Comparison of ENCODE assay signal across 8 cellular contexts in the genomic region with DNA sequence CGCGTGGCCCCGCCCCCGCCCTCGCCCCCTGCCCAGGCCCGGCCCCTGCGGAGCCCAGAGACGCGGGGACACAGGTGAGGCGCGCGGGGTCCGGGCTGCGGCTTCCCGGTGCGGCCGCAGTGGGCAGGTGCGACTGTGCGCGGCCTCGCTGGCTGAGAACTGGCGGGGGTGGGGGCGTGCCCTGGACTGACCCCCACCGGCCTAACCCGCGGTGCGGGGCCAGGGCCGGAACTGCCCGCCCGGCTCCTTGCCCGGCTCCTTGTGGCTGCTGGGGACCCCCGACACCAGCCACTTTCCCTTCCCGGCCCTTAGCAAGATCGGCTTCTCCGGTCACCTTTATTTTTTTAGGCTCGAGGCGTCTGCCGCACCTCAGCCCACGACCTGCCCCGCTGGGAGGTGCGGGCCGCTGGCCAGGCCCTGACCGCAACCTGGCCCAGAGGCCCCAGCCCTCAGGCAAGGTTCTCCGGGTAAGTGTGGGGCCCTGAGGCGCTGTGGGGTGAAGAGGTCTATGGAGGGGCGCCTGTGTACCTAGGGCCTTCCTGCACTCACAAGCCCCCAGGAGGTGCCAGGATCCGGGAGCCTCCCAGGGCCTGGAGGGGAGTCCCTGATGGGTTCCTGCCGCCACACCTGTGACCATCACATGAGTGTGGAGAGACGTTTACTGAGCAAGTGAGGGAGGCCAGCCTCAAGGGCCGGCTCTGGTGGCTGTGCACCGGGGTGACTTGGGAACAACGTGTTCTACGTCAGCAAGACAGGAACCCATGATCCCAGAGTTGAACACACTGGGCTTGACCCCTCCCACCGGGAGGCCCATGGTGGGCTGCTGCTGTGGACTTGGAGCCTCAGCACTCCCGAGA. TPM values are rescaled to one million over a fixed set of nuclear protein-coding genes. Genes with fewer than 3 reads are reported as not detected.
A peak's percentile ranks its signal among the peaks of the same experiment; 100 is the strongest.
DNase-seq lines count a peak whose midpoint lies in the region; ATAC-seq and TF ChIP-seq lines count a peak whose summit lies in the region.

A gene with protein sequence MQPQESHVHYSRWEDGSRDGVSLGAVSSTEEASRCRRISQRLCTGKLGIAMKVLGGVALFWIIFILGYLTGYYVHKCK (plus strand): TSS at position 35 of the 857 bp plus-strand sequence. CDS start 2,625 bp downstream, outside the sequence.

- no peak for TF ChIP-seq EP300 in neural cell (conservative IDR thresholded peaks at IDR 0.05; ENCODE audit: poor library complexity, severe bottlenecking)

- H3K4me3 ChIP-seq in AG10803 (ENCODE audit: low read length) (peak within 1 kb of the TSS; percentile 41), PC-3 (ENCODE audit: low read length) (peak within 1 kb of the TSS; percentile 82), neural cell (ENCODE audit: low read length) (peak within 1 kb of the TSS; percentile 55)

- peak within 1 kb of the TSS; percentile 98 for H3K4me2 ChIP-seq in PC-3 (ENCODE audit: low read length)
- H3K4me2 ChIP-seq in neural cell (ENCODE audit: low read length): no peak within 1 kb of the TSS

- H3K9me2 ChIP-seq in PC-3 (replicated peaks; ENCODE audit: low read length): no peaks in the 10 kb centered on the region
- H3K9me2 ChIP-seq in neural cell (ENCODE audit: insufficient read depth, low read length): no peaks in the 10 kb centered on the region

- H3K27ac ChIP-seq in PC-3 (ENCODE audit: low read length): no peak within 1 kb of the TSS
- H3K27ac ChIP-seq in neural cell (ENCODE audit: low read length): no peak within 1 kb of the TSS

- POLR2A ChIA-PET in PC-3 (lab: Charles Lee; ENCODE audit: unreplicated experiment): no interaction called here

- DNase-seq in AG10803 (ENCODE audit: low read depth) (no peak), PC-3 (peak; percentile 27), epidermal melanocyte (ENCODE audit: insufficient read length, low spot score) (peak; percentile 19)
- no peak for DNase-seq in stimulated activated CD4-positive, alpha-beta T cell treated with anti-CD3 and anti-CD28 coated beads, Interleukin-2, amount 100 ng/mL, for 24 hours

- ATAC-seq in GM21528 (IDR thresholded peaks at IDR 0.05; ENCODE audit: low FRiP score, unreplicated experiment) (peak; percentile 10), PC-3 (peak; percentile 28), HG03460 (IDR thresholded peaks at IDR 0.05; ENCODE audit: unreplicated experiment) (no peak), HG02678 (IDR thresholded peaks at IDR 0.05; ENCODE audit: unreplicated experiment) (no peak)

- H3K36me3 ChIP-seq in PC-3 (ENCODE audit: low read depth, low read length) (no peaks in the 10 kb centered on the region), neural cell (ENCODE audit: insufficient read depth, low read length) (no peaks in the 10 kb centered on the region)

- H3K9me3 ChIP-seq in PC-3 (ENCODE audit: low read length) (no peaks in the 10 kb centered on the region), neural cell (ENCODE audit: low read length) (no peaks in the 10 kb centered on the region)

- H4K20me1 ChIP-seq in PC-3 (ENCODE audit: low read length) (no peaks in the 10 kb centered on the region), neural cell (ENCODE audit: insufficient read depth) (no peaks in the 10 kb centered on the region)

- CTCF ChIA-PET in PC-3 (lab: Charles Lee): no interaction called here

- peaks cover 13% of the 10 kb centered on the region; the same call in 1 of the 2 replicates for H3K4me1 ChIP-seq in PC-3 (ENCODE audit: insufficient read depth, low read length)

- H2AFZ ChIP-seq in PC-3 (ENCODE audit: low read length) (peak within 1 kb of the TSS; percentile 95), neural cell (ENCODE audit: low read depth, low read length) (no peak within 1 kb of the TSS)

- TSS peak; percentile 35 for BruUV-seq in PC-3 (replicated peaks; lab: Mats Ljungman, UMichigan)

- peak within 1 kb of the TSS; percentile 54 for H3K9ac ChIP-seq in PC-3 (ENCODE audit: low read length)
- no peak within 1 kb of the TSS for H3K9ac ChIP-seq in neural cell (ENCODE audit: low read length)

- H3K27me3 ChIP-seq in PC-3 (ENCODE audit: low read length): no peaks in the 10 kb centered on the region
- H3K27me3 ChIP-seq in neural cell (ENCODE audit: insufficient read depth, low read depth, low read length): peaks cover 4% of the 10 kb centered on the region

- H3F3A ChIP-seq in PC-3 (ENCODE audit: low read length, unreplicated experiment) (no peaks in the 10 kb centered on the region), neural cell (ENCODE audit: insufficient read depth, low read length, poor library complexity, severe bottlenecking) (no peaks in the 10 kb centered on the region)

- no peak for TF ChIP-seq CTCF in AG10803 (conservative IDR thresholded peaks at IDR 0.05; ENCODE audit: low read length)
- TF ChIP-seq CTCF in PC-3 (conservative IDR thresholded peaks at IDR 0.05; ENCODE audit: low read depth, low read length): no peak
- no peak for TF ChIP-seq CTCF in neural cell (IDR thresholded peaks at IDR 0.05; ENCODE audit: poor library complexity, severe bottlenecking)

- TF ChIP-seq RAD21 in neural cell (conservative IDR thresholded peaks at IDR 0.05): no peak

- intact Hi-C loops in PC-3 (cut with micrococcal nuclease): loop anchor here (2.0 kb wide), 1 partner anchor 24 kb away; a partner anchor contains a TSS

- no peaks in the 10 kb centered on the region for H3K79me2 ChIP-seq in PC-3 (ENCODE audit: low read length)
- no peaks in the 10 kb centered on the region for H3K79me2 ChIP-seq in neural cell (replicated peaks; ENCODE audit: insufficient read depth, low read length)

TF ChIP-seq in neural cell, 6 proteins besides CTCF, POLR2A, EP300 and RAD21:
- TF ChIP-seq, protein P1, sequence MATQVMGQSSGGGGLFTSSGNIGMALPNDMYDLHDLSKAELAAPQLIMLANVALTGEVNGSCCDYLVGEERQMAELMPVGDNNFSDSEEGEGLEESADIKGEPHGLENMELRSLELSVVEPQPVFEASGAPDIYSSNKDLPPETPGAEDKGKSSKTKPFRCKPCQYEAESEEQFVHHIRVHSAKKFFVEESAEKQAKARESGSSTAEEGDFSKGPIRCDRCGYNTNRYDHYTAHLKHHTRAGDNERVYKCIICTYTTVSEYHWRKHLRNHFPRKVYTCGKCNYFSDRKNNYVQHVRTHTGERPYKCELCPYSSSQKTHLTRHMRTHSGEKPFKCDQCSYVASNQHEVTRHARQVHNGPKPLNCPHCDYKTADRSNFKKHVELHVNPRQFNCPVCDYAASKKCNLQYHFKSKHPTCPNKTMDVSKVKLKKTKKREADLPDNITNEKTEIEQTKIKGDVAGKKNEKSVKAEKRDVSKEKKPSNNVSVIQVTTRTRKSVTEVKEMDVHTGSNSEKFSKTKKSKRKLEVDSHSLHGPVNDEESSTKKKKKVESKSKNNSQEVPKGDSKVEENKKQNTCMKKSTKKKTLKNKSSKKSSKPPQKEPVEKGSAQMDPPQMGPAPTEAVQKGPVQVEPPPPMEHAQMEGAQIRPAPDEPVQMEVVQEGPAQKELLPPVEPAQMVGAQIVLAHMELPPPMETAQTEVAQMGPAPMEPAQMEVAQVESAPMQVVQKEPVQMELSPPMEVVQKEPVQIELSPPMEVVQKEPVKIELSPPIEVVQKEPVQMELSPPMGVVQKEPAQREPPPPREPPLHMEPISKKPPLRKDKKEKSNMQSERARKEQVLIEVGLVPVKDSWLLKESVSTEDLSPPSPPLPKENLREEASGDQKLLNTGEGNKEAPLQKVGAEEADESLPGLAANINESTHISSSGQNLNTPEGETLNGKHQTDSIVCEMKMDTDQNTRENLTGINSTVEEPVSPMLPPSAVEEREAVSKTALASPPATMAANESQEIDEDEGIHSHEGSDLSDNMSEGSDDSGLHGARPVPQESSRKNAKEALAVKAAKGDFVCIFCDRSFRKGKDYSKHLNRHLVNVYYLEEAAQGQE (IDR thresholded peaks at IDR 0.05; ENCODE audit: borderline replicate concordance): no peak
- TF ChIP-seq TAF1 (IDR thresholded peaks at IDR 0.05; ENCODE audit: low read depth) (no peak), MXI1 (conservative IDR thresholded peaks at IDR 0.05; ENCODE audit: poor library complexity, severe bottlenecking) (no peak), POLR2AphosphoS5 (IDR thresholded peaks at IDR 0.05) (no peak), EZH2 (IDR thresholded peaks at IDR 0.05; ENCODE audit: borderline replicate concordance, insufficient read depth, low read length, poor library complexity, severe bottlenecking) (no peak), SMC3 (conservative IDR thresholded peaks at IDR 0.05; ENCODE audit: poor library complexity) (no peak)
TF ChIP-seq in neural cell: peak in this region for 0.

RNA-seq across cellular contexts. Expression of the gene that starts here (rescaled TPM):
- total RNA-seq in PC-3 (2014; rRNA removed): 10.8 and 14.3 TPM in 2 replicates
- not detected in 2 replicates for polyA plus RNA-seq in neural cell
- polyA minus RNA-seq in neural cell: not detected in 2 replicates

Comparison
In these comparisons a context has a peak if more than half of its experiments do, and no peak if none do; other contexts are left out.
1. DNase-seq: peak in PC-3 (single experiment) and epidermal melanocyte (single experiment); none in AG10803 (single experiment) and stimulated activated CD4-positive, alpha-beta T cell treated with anti-CD3 and anti-CD28 coated beads, Interleukin-2, amount 100 ng/mL, for 24 hours (0 of 2).
2. ATAC-seq: peak in GM21528 (single experiment) and PC-3 (single experiment); none in HG03460 (single experiment) and HG02678 (single experiment).
3. Peak in every context shown above with its lines, with median percentiles within 50 percentile points of each other: H3K4me3 ChIP-seq.